In genomic region chr16:57893559-57894389, GRCh38 we compare ENCODE assay signal across 8 cellular contexts.
A peak's percentile ranks its signal among the peaks of the same experiment; 100 is the strongest.
DNase-seq lines count a peak whose midpoint lies in the region; ATAC-seq and TF ChIP-seq lines count a peak whose summit lies in the region.

No MANE protein-coding gene starts in this region.

- ATAC-seq in HG02623 (IDR thresholded peaks at IDR 0.05; ENCODE audit: unreplicated experiment), result no peak

- H3K36me3 ChIP-seq in WERI-Rb-1, result no peaks in the 10 kb centered on the region

- H3K9me3 ChIP-seq in WERI-Rb-1 (ENCODE audit: severe bottlenecking), result no peaks in the 10 kb centered on the region

- no peaks in the 10 kb centered on the region for H3K27me3 Mint-ChIP-seq in glutamatergic neuron (ENCODE audit: unreplicated experiment)

- H3K27ac Mint-ChIP-seq in glutamatergic neuron (ENCODE audit: unreplicated experiment), result no peak overlapping the region

- peaks cover 4% of the 10 kb centered on the region for H3K4me1 Mint-ChIP-seq in glutamatergic neuron (ENCODE audit: low read depth, unreplicated experiment)

- no peaks in the 10 kb centered on the region for H3K36me3 Mint-ChIP-seq in glutamatergic neuron (ENCODE audit: unreplicated experiment)

- no peak overlapping the region for H3K27ac ChIP-seq in WERI-Rb-1

- TF ChIP-seq CTCF in fibroblast of pulmonary artery (IDR thresholded peaks at IDR 0.05; ENCODE audit: low read length, missing control alignments) (no peak), WERI-Rb-1 (IDR thresholded peaks at IDR 0.05; ENCODE audit: low read depth, low read length) (no peak), glutamatergic neuron (IDR thresholded peaks at IDR 0.05; ENCODE audit: partially characterized antibody, unreplicated experiment) (no peak)

- H3K27me3 ChIP-seq in WERI-Rb-1 (ENCODE audit: insufficient read depth, low read depth, severe bottlenecking), result no peaks in the 10 kb centered on the region

- peak; percentile 36 for DNase-seq in GM04503 (ENCODE audit: low read depth)
- DNase-seq in RPMI7951 (ENCODE audit: low read depth), result peak; percentile 81
- DNase-seq in fibroblast of pulmonary artery (ENCODE audit: low read depth), result peak; percentile 97
- DNase-seq in posterior vena cava (ENCODE audit: low spot score), result peak; percentile 81
- DNase-seq in WERI-Rb-1, result no peak
- DNase-seq in COLO668 (lab: John Stamatoyannopoulos, UW; ENCODE audit: unreplicated experiment), result no peak
- no peak for DNase-seq in glutamatergic neuron

- intact Hi-C loops in posterior vena cava (cut with DNase I), result no loop called here

- H3K4me3 ChIP-seq in fibroblast of pulmonary artery (replicated peaks; ENCODE audit: low read depth, low read length) (no peak overlapping the region), WERI-Rb-1 (ENCODE audit: low read depth, low read length) (no peak overlapping the region)

- H3K4me3 Mint-ChIP-seq in glutamatergic neuron (ENCODE audit: unreplicated experiment), result no peak overlapping the region

- H3K9me3 Mint-ChIP-seq in glutamatergic neuron (ENCODE audit: unreplicated experiment), result no peaks in the 10 kb centered on the region

Comparison
In these comparisons a context has a peak if more than half of its experiments do, and no peak if none do; other contexts are left out.
1. DNase-seq: peak in GM04503 (single experiment), RPMI7951 (single experiment), fibroblast of pulmonary artery (single experiment) and posterior vena cava (single experiment); none in WERI-Rb-1 (single experiment), COLO668 (single experiment) and glutamatergic neuron (single experiment).